2 cellular contexts compared by ENCODE assay signal in genomic region chr20:32634041-32634805, GRCh38.
TF ChIP-seq lines count a peak whose summit lies in the region.

No MANE protein-coding gene starts in this region.

TF ChIP-seq in IMR-90, 13 proteins besides CTCF, POLR2A, EP300 and RAD21:
- TF ChIP-seq FOS (IDR thresholded peaks at IDR 0.05; ENCODE audit: low read depth, low read length) (no peak), CHD1 (IDR thresholded peaks at IDR 0.05; ENCODE audit: low read depth, low read length) (no peak), SMC3 (IDR thresholded peaks at IDR 0.05; ENCODE audit: low read depth, low read length) (no peak), ELK1 (IDR thresholded peaks at IDR 0.05; ENCODE audit: borderline replicate concordance, low read depth, low read length) (no peak), RCOR1 (IDR thresholded peaks at IDR 0.05; ENCODE audit: insufficient replicate concordance, low read length) (no peak), CEBPB (IDR thresholded peaks at IDR 0.05; ENCODE audit: low read depth, low read length) (no peak), NFE2L2 (IDR thresholded peaks at IDR 0.05; ENCODE audit: low read depth, low read length) (no peak), MXI1 (IDR thresholded peaks at IDR 0.05; ENCODE audit: borderline replicate concordance, low read depth, low read length) (no peak), RFX5 (IDR thresholded peaks at IDR 0.05; ENCODE audit: low read depth, low read length) (no peak), MAZ (IDR thresholded peaks at IDR 0.05; ENCODE audit: borderline replicate concordance, low read depth, low read length) (no peak)

TF ChIP-seq in K562, 482 proteins besides CTCF, POLR2A, EP300 and RAD21 (continues in another document):
- TF ChIP-seq ESRRB (CRISPR knock-in tag; IDR thresholded peaks at IDR 0.05; ENCODE audit: borderline replicate concordance) (no peak), ZSCAN32 (CRISPR knock-in tag; IDR thresholded peaks at IDR 0.05) (no peak), ZNF395 (CRISPR knock-in tag; IDR thresholded peaks at IDR 0.05) (peak; percentile 72; the same call in 1 of the 2 replicates), NR3C1 (CRISPR knock-in tag; IDR thresholded peaks at IDR 0.05) (no peak), CREBBP (IDR thresholded peaks at IDR 0.05; ENCODE audit: low read depth, low read length) (no peak), HMG20B (CRISPR knock-in tag; IDR thresholded peaks at IDR 0.05) (no peak), SIN3B (IDR thresholded peaks at IDR 0.05; ENCODE audit: low read depth) (no peak), GTF2A2 (tag; IDR thresholded peaks at IDR 0.05) (no peak; the same call in 1 of the 2 replicates), MEF2D (tag; conservative IDR thresholded peaks at IDR 0.05; ENCODE audit: low read depth) (0 out of 2 replicates have a peak, but pooled peaks have one; percentile 27), ETS2 (tag; IDR thresholded peaks at IDR 0.05; ENCODE audit: borderline replicate concordance, poor library complexity, severe bottlenecking) (no peak), ELF1 (tag; IDR thresholded peaks at IDR 0.05) (no peak), ZBTB7A (IDR thresholded peaks at IDR 0.05; ENCODE audit: borderline replicate concordance, control insufficient read depth, low read depth, low read length) (no peak), ZNF408 (CRISPR knock-in tag; IDR thresholded peaks at IDR 0.05; ENCODE audit: low read depth) (no peak), SNRNP70 (optimal IDR thresholded peaks at IDR 0.05; ENCODE audit: low read depth, low read length) (no peak), CREB3L1 (IDR thresholded peaks at IDR 0.05; ENCODE audit: borderline replicate concordance, low read depth) (peak; percentile 50; the same call in 1 of the 2 replicates), NFXL1 (CRISPR knock-in tag; IDR thresholded peaks at IDR 0.05) (no peak), NR1H2 (CRISPR knock-in tag; IDR thresholded peaks at IDR 0.05) (no peak), SOX6 (IDR thresholded peaks at IDR 0.05) (peak; percentile 80), ZNF830 (CRISPR knock-in tag; IDR thresholded peaks at IDR 0.05) (no peak), HLTF (IDR thresholded peaks at IDR 0.05) (no peak), SP1 (CRISPR knock-in tag; IDR thresholded peaks at IDR 0.05) (no peak), NFE2 (IDR thresholded peaks at IDR 0.05; ENCODE audit: low read depth) (no peak), HSF4 (CRISPR knock-in tag; IDR thresholded peaks at IDR 0.05; ENCODE audit: borderline replicate concordance) (no peak), CBFB (CRISPR knock-in tag; IDR thresholded peaks at IDR 0.05) (no peak), CREB1 (IDR thresholded peaks at IDR 0.05) (no peak), CREB1 (CRISPR knock-in tag; IDR thresholded peaks at IDR 0.05) (no peak), MEF2A (IDR thresholded peaks at IDR 0.05; ENCODE audit: control insufficient read depth, low read depth, low read length) (no peak), ZNF695 (CRISPR knock-in tag; IDR thresholded peaks at IDR 0.05) (no peak), ZSCAN29 (IDR thresholded peaks at IDR 0.05) (no peak), ESRRA (IDR thresholded peaks at IDR 0.05; ENCODE audit: borderline replicate concordance, low read depth) (no peak), DPF2 (IDR thresholded peaks at IDR 0.05) (peak; percentile 63; the same call in 1 of the 2 replicates), WHSC1 (IDR thresholded peaks at IDR 0.05; ENCODE audit: low read length) (no peak), SMAD4 (CRISPR knock-in tag; conservative IDR thresholded peaks at IDR 0.05) (peak; percentile 79), ZBTB33 (CRISPR knock-in tag; IDR thresholded peaks at IDR 0.05) (no peak), NUFIP1 (IDR thresholded peaks at IDR 0.05; ENCODE audit: partially characterized antibody) (no peak), ZNF589 (CRISPR knock-in tag; IDR thresholded peaks at IDR 0.05; ENCODE audit: low read depth) (no peak), BRF1 (IDR thresholded peaks at IDR 0.05; ENCODE audit: borderline replicate concordance, extremely low read depth, insufficient read length) (no peak), ZNF583 (CRISPR knock-in tag; IDR thresholded peaks at IDR 0.05) (no peak), FOXA3 (CRISPR knock-in tag; conservative IDR thresholded peaks at IDR 0.05 in 1 of 2, IDR thresholded peaks at IDR 0.05 in 1 of 2) (peak in 1 of 2 experiments; percentile 22; a peak in 1 of 4 replicates), CBX2 (IDR thresholded peaks at IDR 0.05; ENCODE audit: insufficient read depth, low read length, poor library complexity, severe bottlenecking) (no peak), MCM5 (IDR thresholded peaks at IDR 0.05; ENCODE audit: low read depth) (no peak), ZNF79 (CRISPR knock-in tag; IDR thresholded peaks at IDR 0.05; ENCODE audit: low read depth) (no peak), NR0B1 (IDR thresholded peaks at IDR 0.05; ENCODE audit: partially characterized antibody) (no peak), KDM1A (IDR thresholded peaks at IDR 0.05) (no peak), HES1 (IDR thresholded peaks at IDR 0.05; ENCODE audit: low read depth) (0 out of 2 replicates have a peak, but pooled peaks have one; percentile 3), NCOR1 (IDR thresholded peaks at IDR 0.05) (peak; percentile 53; the same call in 1 of the 2 replicates), SIN3A (IDR thresholded peaks at IDR 0.05; ENCODE audit: borderline replicate concordance in 2 of 2, control insufficient read depth in 1 of 2, low read depth in 2 of 2, low read length in 2 of 2) (no peak), FOXK1 (CRISPR knock-in tag; IDR thresholded peaks at IDR 0.05; ENCODE audit: borderline replicate concordance) (no peak), PPARD (CRISPR knock-in tag; IDR thresholded peaks at IDR 0.05) (no peak), NBN (IDR thresholded peaks at IDR 0.05; ENCODE audit: low read depth) (0 out of 2 replicates have a peak, but pooled peaks have one; percentile 24), SRF (CRISPR knock-in tag; IDR thresholded peaks at IDR 0.05) (no peak), CBFA2T2 (conservative IDR thresholded peaks at IDR 0.05) (peak; percentile 65), ZNF445 (CRISPR knock-in tag; IDR thresholded peaks at IDR 0.05; ENCODE audit: low read depth) (no peak), DDX20 (tag; IDR thresholded peaks at IDR 0.05; ENCODE audit: low read depth) (no peak), ZNF77 (CRISPR knock-in tag; IDR thresholded peaks at IDR 0.05) (no peak), FOS (IDR thresholded peaks at IDR 0.05; ENCODE audit: extremely low read depth, insufficient read length) (no peak)
- TF ChIP-seq, protein P1, sequence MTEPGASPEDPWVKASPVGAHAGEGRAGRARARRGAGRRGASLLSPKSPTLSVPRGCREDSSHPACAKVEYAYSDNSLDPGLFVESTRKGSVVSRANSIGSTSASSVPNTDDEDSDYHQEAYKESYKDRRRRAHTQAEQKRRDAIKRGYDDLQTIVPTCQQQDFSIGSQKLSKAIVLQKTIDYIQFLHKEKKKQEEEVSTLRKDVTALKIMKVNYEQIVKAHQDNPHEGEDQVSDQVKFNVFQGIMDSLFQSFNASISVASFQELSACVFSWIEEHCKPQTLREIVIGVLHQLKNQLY (CRISPR knock-in tag; conservative IDR thresholded peaks at IDR 0.05) = no peak
- TF ChIP-seq, protein P2, sequence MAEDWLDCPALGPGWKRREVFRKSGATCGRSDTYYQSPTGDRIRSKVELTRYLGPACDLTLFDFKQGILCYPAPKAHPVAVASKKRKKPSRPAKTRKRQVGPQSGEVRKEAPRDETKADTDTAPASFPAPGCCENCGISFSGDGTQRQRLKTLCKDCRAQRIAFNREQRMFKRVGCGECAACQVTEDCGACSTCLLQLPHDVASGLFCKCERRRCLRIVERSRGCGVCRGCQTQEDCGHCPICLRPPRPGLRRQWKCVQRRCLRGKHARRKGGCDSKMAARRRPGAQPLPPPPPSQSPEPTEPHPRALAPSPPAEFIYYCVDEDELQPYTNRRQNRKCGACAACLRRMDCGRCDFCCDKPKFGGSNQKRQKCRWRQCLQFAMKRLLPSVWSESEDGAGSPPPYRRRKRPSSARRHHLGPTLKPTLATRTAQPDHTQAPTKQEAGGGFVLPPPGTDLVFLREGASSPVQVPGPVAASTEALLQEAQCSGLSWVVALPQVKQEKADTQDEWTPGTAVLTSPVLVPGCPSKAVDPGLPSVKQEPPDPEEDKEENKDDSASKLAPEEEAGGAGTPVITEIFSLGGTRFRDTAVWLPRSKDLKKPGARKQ (CRISPR knock-in tag; IDR thresholded peaks at IDR 0.05) = no peak
- TF ChIP-seq, protein P3, sequence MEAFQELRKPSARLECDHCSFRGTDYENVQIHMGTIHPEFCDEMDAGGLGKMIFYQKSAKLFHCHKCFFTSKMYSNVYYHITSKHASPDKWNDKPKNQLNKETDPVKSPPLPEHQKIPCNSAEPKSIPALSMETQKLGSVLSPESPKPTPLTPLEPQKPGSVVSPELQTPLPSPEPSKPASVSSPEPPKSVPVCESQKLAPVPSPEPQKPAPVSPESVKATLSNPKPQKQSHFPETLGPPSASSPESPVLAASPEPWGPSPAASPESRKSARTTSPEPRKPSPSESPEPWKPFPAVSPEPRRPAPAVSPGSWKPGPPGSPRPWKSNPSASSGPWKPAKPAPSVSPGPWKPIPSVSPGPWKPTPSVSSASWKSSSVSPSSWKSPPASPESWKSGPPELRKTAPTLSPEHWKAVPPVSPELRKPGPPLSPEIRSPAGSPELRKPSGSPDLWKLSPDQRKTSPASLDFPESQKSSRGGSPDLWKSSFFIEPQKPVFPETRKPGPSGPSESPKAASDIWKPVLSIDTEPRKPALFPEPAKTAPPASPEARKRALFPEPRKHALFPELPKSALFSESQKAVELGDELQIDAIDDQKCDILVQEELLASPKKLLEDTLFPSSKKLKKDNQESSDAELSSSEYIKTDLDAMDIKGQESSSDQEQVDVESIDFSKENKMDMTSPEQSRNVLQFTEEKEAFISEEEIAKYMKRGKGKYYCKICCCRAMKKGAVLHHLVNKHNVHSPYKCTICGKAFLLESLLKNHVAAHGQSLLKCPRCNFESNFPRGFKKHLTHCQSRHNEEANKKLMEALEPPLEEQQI (IDR thresholded peaks at IDR 0.05) = no peak
- TF ChIP-seq, protein P4, sequence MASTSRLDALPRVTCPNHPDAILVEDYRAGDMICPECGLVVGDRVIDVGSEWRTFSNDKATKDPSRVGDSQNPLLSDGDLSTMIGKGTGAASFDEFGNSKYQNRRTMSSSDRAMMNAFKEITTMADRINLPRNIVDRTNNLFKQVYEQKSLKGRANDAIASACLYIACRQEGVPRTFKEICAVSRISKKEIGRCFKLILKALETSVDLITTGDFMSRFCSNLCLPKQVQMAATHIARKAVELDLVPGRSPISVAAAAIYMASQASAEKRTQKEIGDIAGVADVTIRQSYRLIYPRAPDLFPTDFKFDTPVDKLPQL (IDR thresholded peaks at IDR 0.05; ENCODE audit: extremely low read depth, insufficient read length) = no peak
